In genomic region chr7:73477376-73477775, GRCh38 we compare ENCODE assay signal across 16 cellular contexts. TPM values are rescaled to one million over a fixed set of nuclear protein-coding genes. Genes with fewer than 3 reads are reported as not detected.
DNase-seq lines count a peak whose midpoint lies in the region; ATAC-seq and TF ChIP-seq lines count a peak whose summit lies in the region.
"Had no signal": no experiment of that assay in that cellular context is flagged by ENCODE, and none has a peak within 500 bp of the region (broad histone marks: within the 10 kb centered on the region; RNA-seq: fewer than 3 reads in every experiment).

No MANE protein-coding gene starts in this region.

- DNase-seq in activated naive CD4-positive, alpha-beta T cell treated with anti-CD3 and anti-CD28 coated beads, Interleukin-2, amount 10 ng/mL, durations not matched to agents 7 days and 5 days, result no peak
- no peak for DNase-seq in activated naive CD4-positive, alpha-beta T cell (lab: John Stamatoyannopoulos, UW)
- DNase-seq in CD4-positive, alpha-beta memory T cell, result no peak
- DNase-seq in activated naive CD8-positive, alpha-beta T cell treated with anti-CD3 and anti-CD28 coated beads for 36 hours, result no peak
- DNase-seq in hippocampal formation (lab: John Stamatoyannopoulos, UW), result no peak
- no peak for DNase-seq in stimulated activated CD4-positive, alpha-beta T cell treated with anti-CD3 and anti-CD28 coated beads, Interleukin-4, amount 100 ng/mL, for 1 hour
- DNase-seq: DMS 273 treated with DMSO at 0.1 percent for 48 hours, GF-D8, GOT3, KG1, NCI-H146, NCI-H2081, NCI-H510A treated with DMSO at 0.1 percent for 48 hours had no signal

- POLR2A ChIA-PET in CD4-positive, alpha-beta memory T cell (lab: Charles Lee; ENCODE audit: partially characterized antibody), result no interaction called here

- no peak for ATAC-seq in GM21515 (IDR thresholded peaks at IDR 0.05; ENCODE audit: unreplicated experiment)

- intact Hi-C loops in CD4-positive, alpha-beta memory T cell (cut with micrococcal nuclease), result no loop called here

- H3K9me3 ChIP-seq in CD4-positive, alpha-beta memory T cell (ENCODE audit: control insufficient read depth in 1 of 2, low read length in 2 of 2), result no peaks in the 10 kb centered on the region
- no peaks in the 10 kb centered on the region for H3K9me3 ChIP-seq in neutrophil
- H3K9me3 ChIP-seq: BLaER1 had no signal

- TF ChIP-seq CTCF in neutrophil (IDR thresholded peaks at IDR 0.05), result no peak

- peaks cover 43% of the 10 kb centered on the region for H3K36me3 Mint-ChIP-seq in activated naive CD4-positive, alpha-beta T cell treated with anti-CD3 and anti-CD28 coated beads, Interleukin-2, amount 10 ng/mL, durations not matched to agents 7 days and 5 days
- H3K36me3 Mint-ChIP-seq in CD4-positive, alpha-beta memory T cell, result peaks cover 54 to 63% of the 10 kb centered on the region in 2 donors
- peaks cover 47% of the 10 kb centered on the region for H3K36me3 Mint-ChIP-seq in activated naive CD8-positive, alpha-beta T cell treated with anti-CD3 and anti-CD28 coated beads for 36 hours

- H3K4me3 ChIP-seq in CD4-positive, alpha-beta memory T cell (ENCODE audit: low read length in 2 of 2), result no peak overlapping the region
- no peak overlapping the region for H3K4me3 ChIP-seq in neutrophil (ENCODE audit: low read depth in 1 of 2, low read length in 1 of 2)
- H3K4me3 ChIP-seq: BLaER1 had no signal

- H3K27ac Mint-ChIP-seq in activated naive CD4-positive, alpha-beta T cell treated with anti-CD3 and anti-CD28 coated beads, Interleukin-2, amount 10 ng/mL, durations not matched to agents 7 days and 5 days, result peak overlapping the region; percentile 4
- peak overlapping the region in 4 of 7 donors; percentile 28 to 82 (median 54) for H3K27ac Mint-ChIP-seq in CD4-positive, alpha-beta memory T cell
- H3K27ac Mint-ChIP-seq in activated naive CD8-positive, alpha-beta T cell treated with anti-CD3 and anti-CD28 coated beads for 36 hours, result peak overlapping the region; percentile 2

- no peaks in the 10 kb centered on the region for H3K4me1 ChIP-seq in CD4-positive, alpha-beta memory T cell (ENCODE audit: insufficient read depth, low read length)
- peaks cover 5 to 6% of the 10 kb centered on the region in 2 experiments for H3K4me1 ChIP-seq in neutrophil (ENCODE audit: control insufficient read depth in 1 of 2, insufficient read depth in 1 of 2, low read depth in 1 of 2, low read length in 1 of 2)
- H3K4me1 ChIP-seq: BLaER1 had no signal

- H3K27me3 Mint-ChIP-seq in activated naive CD4-positive, alpha-beta T cell treated with anti-CD3 and anti-CD28 coated beads, Interleukin-2, amount 10 ng/mL, durations not matched to agents 7 days and 5 days, result no peaks in the 10 kb centered on the region
- no peaks in the 10 kb centered on the region for H3K27me3 Mint-ChIP-seq in CD4-positive, alpha-beta memory T cell
- no peaks in the 10 kb centered on the region for H3K27me3 Mint-ChIP-seq in activated naive CD8-positive, alpha-beta T cell treated with anti-CD3 and anti-CD28 coated beads for 36 hours

- H3K36me3 ChIP-seq in CD4-positive, alpha-beta memory T cell (ENCODE audit: insufficient read depth, low read length), result peaks cover 28% of the 10 kb centered on the region
- peaks cover 48% of the 10 kb centered on the region for H3K36me3 ChIP-seq in neutrophil

- CTCF ChIA-PET in activated naive CD4-positive, alpha-beta T cell treated with anti-CD3 and anti-CD28 coated beads, Interleukin-2, amount 10 ng/mL, durations not matched to agents 7 days and 5 days (lab: Charles Lee), result interaction anchor here (2.0 kb wide), 1 partner anchor 26 kb away, joined by 7 read pairs; no protein-coding TSS in a partner anchor
- CTCF ChIA-PET in CD4-positive, alpha-beta memory T cell (lab: Charles Lee; ENCODE audit: partially characterized antibody), result interaction anchor here (1.3 kb wide), 1 partner anchor 26 kb away, joined by 6 read pairs; no protein-coding TSS in a partner anchor

- no peaks in the 10 kb centered on the region for H3K9me3 Mint-ChIP-seq in activated naive CD4-positive, alpha-beta T cell treated with anti-CD3 and anti-CD28 coated beads, Interleukin-2, amount 10 ng/mL, durations not matched to agents 7 days and 5 days
- no peaks in the 10 kb centered on the region for H3K9me3 Mint-ChIP-seq in CD4-positive, alpha-beta memory T cell
- no peaks in the 10 kb centered on the region for H3K9me3 Mint-ChIP-seq in activated naive CD8-positive, alpha-beta T cell treated with anti-CD3 and anti-CD28 coated beads for 36 hours

- peaks cover 3% of the 10 kb centered on the region for H3K4me1 Mint-ChIP-seq in activated naive CD4-positive, alpha-beta T cell treated with anti-CD3 and anti-CD28 coated beads, Interleukin-2, amount 10 ng/mL, durations not matched to agents 7 days and 5 days
- H3K4me1 Mint-ChIP-seq in CD4-positive, alpha-beta memory T cell, result peaks cover 16 to 27% (median 19%) of the 10 kb centered on the region in 4 donors
- peaks cover 26% of the 10 kb centered on the region for H3K4me1 Mint-ChIP-seq in activated naive CD8-positive, alpha-beta T cell treated with anti-CD3 and anti-CD28 coated beads for 36 hours

- no peak overlapping the region for H3K27ac ChIP-seq in CD4-positive, alpha-beta memory T cell (ENCODE audit: low read depth, low read length)
- peak overlapping the region; percentile 66 for H3K27ac ChIP-seq in neutrophil
- H3K27ac ChIP-seq: BLaER1 had no signal

- H3K4me3 Mint-ChIP-seq in activated naive CD4-positive, alpha-beta T cell treated with anti-CD3 and anti-CD28 coated beads, Interleukin-2, amount 10 ng/mL, durations not matched to agents 7 days and 5 days, result no peak overlapping the region
- H3K4me3 Mint-ChIP-seq in CD4-positive, alpha-beta memory T cell, result no peak overlapping the region
- H3K4me3 Mint-ChIP-seq in activated naive CD8-positive, alpha-beta T cell treated with anti-CD3 and anti-CD28 coated beads for 36 hours, result no peak overlapping the region

- no peaks in the 10 kb centered on the region for H3K27me3 ChIP-seq in CD4-positive, alpha-beta memory T cell (ENCODE audit: insufficient read depth, low read length)
- no peaks in the 10 kb centered on the region for H3K27me3 ChIP-seq in neutrophil
- H3K27me3 ChIP-seq: BLaER1 had no signal

RNA-seq across cellular contexts. Expression of gene FZD9, which starts 43.8 kb away (rescaled TPM):
- total RNA-seq in CD4-positive, alpha-beta memory T cell, result not detected
- not detected for polyA plus RNA-seq in CD4-positive, alpha-beta memory T cell
- total RNA-seq in activated naive CD8-positive, alpha-beta T cell treated with anti-CD3 and anti-CD28 coated beads for 36 hours, result under 1 TPM; 0.32 to 0.45 TPM

RNA-seq across cellular contexts. Expression of gene BAZ1B, which starts 44.7 kb away (rescaled TPM):
- total RNA-seq in CD4-positive, alpha-beta memory T cell, result 10 to 100 TPM; 75.3 to 78.6 TPM
- 10 to 100 TPM in 1 of 2 donors, 1 to 10 TPM in 1; 5.8 to 29.1 TPM for polyA plus RNA-seq in CD4-positive, alpha-beta memory T cell
- 100 to 1,000 TPM; 107 to 108 TPM for total RNA-seq in activated naive CD8-positive, alpha-beta T cell treated with anti-CD3 and anti-CD28 coated beads for 36 hours

Comparison
In these comparisons a context has a peak if more than half of its experiments do, and no peak if none do; other contexts are left out.
1. H3K27ac Mint-ChIP-seq: peak in every context shown above with its lines; median percentile 54 in CD4-positive, alpha-beta memory T cell; 4 in activated naive CD4-positive, alpha-beta T cell treated with anti-CD3 and anti-CD28 coated beads, Interleukin-2, amount 10 ng/mL, durations not matched to agents 7 days and 5 days; 2 in activated naive CD8-positive, alpha-beta T cell treated with anti-CD3 and anti-CD28 coated beads for 36 hours.